Comparison of ENCODE assay signal across 8 cellular contexts in genomic region chr22:17772249-17772962, GRCh38. TPM values are rescaled to one million over a fixed set of nuclear protein-coding genes. Genes with fewer than 3 reads are reported as not detected.
DNase-seq lines count a peak whose midpoint lies in the region; ATAC-seq, FAIRE-seq and TF ChIP-seq lines count a peak whose summit lies in the region.

No MANE protein-coding gene starts in this region.

- H3K36me3 Mint-ChIP-seq in Caco-2 (ENCODE audit: insufficient read depth, unreplicated experiment) (peaks cover 12% of the 10 kb centered on the region), IgD-negative memory B cell (no peaks in the 10 kb centered on the region)
- H3K36me3 Mint-ChIP-seq in naive thymus-derived CD8-positive, alpha-beta T cell: peaks cover 0 to 2% (median 0%) of the 10 kb centered on the region in 3 donors

- ATAC-seq in GM12878 (peak; percentile 3), GM18867 (IDR thresholded peaks at IDR 0.05; ENCODE audit: unreplicated experiment) (no peak)
- no peak for ATAC-seq in naive thymus-derived CD8-positive, alpha-beta T cell

- FAIRE-seq in GM12878 (lab: Jason Lieb, UNC): peak; percentile 54

- BruUV-seq in Caco-2 (replicated peaks; lab: Mats Ljungman, UMichigan): TSS peak; percentile 29
- TSS peak; percentile 55 for BruUV-seq in GM12878 (replicated peaks; lab: Mats Ljungman, UMichigan)

- DNase-seq in Caco-2: no peak
- no peak for DNase-seq in GM12878 (ENCODE audit: low read depth, low spot score)
- DNase-seq in naive thymus-derived CD8-positive, alpha-beta T cell: no peak
- no peak for DNase-seq in amniotic stem cell (lab: John Stamatoyannopoulos, UW)
- no peak for DNase-seq in HuH-7.5 (ENCODE audit: low spot score)
- DNase-seq in HCEC 1CT: no peak

- 58% methylated on average over 20 of the region's 21 CpGs for WGBS in GM12878 (ENCODE audit: insufficient coverage, insufficient replicate concordance, low lambda C conversion rate, missing lambda C conversion rate)

- no peaks in the 10 kb centered on the region; the same call in 1 of the 2 replicates for H3K36me3 ChIP-seq in Caco-2 (ENCODE audit: control insufficient read depth, insufficient read depth, low read length)
- peaks cover 0 to 6% of the 10 kb centered on the region in 2 experiments; a peak in 2 of 4 replicates for H3K36me3 ChIP-seq in GM12878 (ENCODE audit: control insufficient read depth in 2 of 2, insufficient read depth in 2 of 2, low read length in 1 of 2)

- no peak for TF ChIP-seq EP300 in GM12878 (IDR thresholded peaks at IDR 0.05; ENCODE audit: borderline replicate concordance in 1 of 2, control insufficient read depth in 1 of 2, low read depth in 2 of 2, low read length in 2 of 2)

- H3K9ac ChIP-seq in GM12878 (ENCODE audit: control insufficient read depth, insufficient read depth, low read length): peak overlapping the region; percentile 84

- H3K9me3 ChIP-seq in Caco-2 (no peaks in the 10 kb centered on the region), GM12878 (replicated peaks; ENCODE audit: control insufficient read depth, insufficient read depth, low read length) (no peaks in the 10 kb centered on the region)

- POLR2A ChIA-PET in Caco-2 (lab: Charles Lee): interaction anchor here (0.5 kb wide), 1 partner anchor 9 kb away, joined by 4 read pairs; no protein-coding TSS in a partner anchor
- POLR2A ChIA-PET in GM12878 (lab: Charles Lee): interaction anchor here (1.7 to 3.6 kb wide), 2 partner anchors 9 to 27 kb away, joined by 6 to 32 read pairs; no protein-coding TSS in a partner anchor
- POLR2A ChIA-PET in naive thymus-derived CD8-positive, alpha-beta T cell (lab: Charles Lee): interaction anchor here (0.7 to 1.5 kb wide), 2 partner anchors 9 to 15 kb away, joined by 4 to 6 read pairs; no protein-coding TSS in a partner anchor

- H3K4me3 ChIP-seq in Caco-2 (ENCODE audit: low read depth, low read length) (no peak overlapping the region), GM12878 (peak overlapping the region; percentile 83)

- CTCF ChIA-PET in Caco-2 (lab: Charles Lee): no interaction called here
- CTCF ChIA-PET in GM12878 (lab: Yijun Ruan, JAX): interaction anchor here (0.6 to 5.1 kb wide), 12 partner anchors 8 to 333 kb away, joined by 3 to 47 read pairs (median 4); no protein-coding TSS in a partner anchor

- H3K4me3 Mint-ChIP-seq in Caco-2 (ENCODE audit: unreplicated experiment): peak overlapping the region; percentile 75
- peak overlapping the region; percentile 87 to 97 (median 92) for H3K4me3 Mint-ChIP-seq in IgD-negative memory B cell
- peak overlapping the region; percentile 83 to 100 (median 89) for H3K4me3 Mint-ChIP-seq in naive thymus-derived CD8-positive, alpha-beta T cell

- peak overlapping the region; percentile 70 for H3K4me2 ChIP-seq in GM12878 (ENCODE audit: control insufficient read depth, insufficient read depth)

- SMC1A ChIA-PET in GM12878 (lab: Charles Lee; ENCODE audit: uncharacterized antibody, unreplicated experiment): interaction anchor here (1.1 to 2.6 kb wide), 8 partner anchors 13 to 304 kb away, joined by 3 to 10 read pairs (median 8); no protein-coding TSS in a partner anchor

- intact Hi-C loops in Caco-2 (cut with micrococcal nuclease; ENCODE audit: unreplicated experiment) (no loop called here), GM12878 (cut with micrococcal nuclease; ENCODE audit: unreplicated experiment) (loop anchor here (10.0 kb wide), 1 partner anchor 222 kb away; no protein-coding TSS in a partner anchor)

- H3K27ac ChIP-seq in GM12878 (ENCODE audit: control insufficient read depth, insufficient read depth): peak overlapping the region; percentile 69

- peaks cover 61% of the 10 kb centered on the region for H3K79me2 ChIP-seq in GM12878 (ENCODE audit: control insufficient read depth, insufficient read depth, low read length)

- H2AFZ ChIP-seq in GM12878 (ENCODE audit: control insufficient read depth, low read depth, low read length): no peak overlapping the region

- TF ChIP-seq RAD21 in GM12878 (IDR thresholded peaks at IDR 0.05; ENCODE audit: insufficient read depth, low read depth, low read length): no peak

- no peaks in the 10 kb centered on the region for H3K27me3 ChIP-seq in Caco-2 (replicated peaks; ENCODE audit: control insufficient read depth, insufficient read depth, low read length)
- H3K27me3 ChIP-seq in GM12878 (replicated peaks in 1 of 2; ENCODE audit: control insufficient read depth in 2 of 2, insufficient read depth in 2 of 2, low read length in 1 of 2): no peaks in the 10 kb centered on the region

- no peak overlapping the region for H3K27ac Mint-ChIP-seq in Caco-2 (ENCODE audit: unreplicated experiment)
- H3K27ac Mint-ChIP-seq in IgD-negative memory B cell: peak overlapping the region; percentile 71 to 98 (median 90)
- H3K27ac Mint-ChIP-seq in naive thymus-derived CD8-positive, alpha-beta T cell: peak overlapping the region; percentile 79 to 95 (median 89)

- peak; percentile 3; the same call in 1 of the 2 replicates for TF ChIP-seq POLR2A in GM12878 (IDR thresholded peaks at IDR 0.05; ENCODE audit: low read depth, low read length)

- H3K4me1 ChIP-seq in Caco-2 (peaks cover 9% of the 10 kb centered on the region; the same call in 1 of the 2 replicates), GM12878 (ENCODE audit: control insufficient read depth, insufficient read depth, low read length) (peaks cover 51% of the 10 kb centered on the region)

- TF ChIP-seq CTCF in Caco-2 (IDR thresholded peaks at IDR 0.05; ENCODE audit: insufficient read depth in 1 of 2, low read depth in 1 of 2, low read length in 1 of 2, severe bottlenecking in 1 of 2, unreplicated experiment in 1 of 2) (no peak), GM12878 (IDR thresholded peaks at IDR 0.05 in 2 of 3, conservative IDR thresholded peaks at IDR 0.05 in 1 of 3; ENCODE audit: control insufficient read depth in 2 of 3, extremely low read depth in 1 of 3, insufficient read depth in 1 of 3, low read depth in 3 of 3, low read length in 3 of 3) (peak in 1 of 3 experiments; percentile 23; a peak in 1 of 6 replicates)

- in situ Hi-C loops in GM12878 (cut with MboI): no loop called here

- RAD21 ChIA-PET in GM12878 (lab: Charles Lee; ENCODE audit: unreplicated experiment): interaction anchor here (0.6 to 6.1 kb wide), 14 partner anchors 8 to 304 kb away, joined by 3 to 29 read pairs (median 4); no protein-coding TSS in a partner anchor

- no peaks in the 10 kb centered on the region for H3K9me3 Mint-ChIP-seq in Caco-2 (ENCODE audit: unreplicated experiment)
- no peaks in the 10 kb centered on the region for H3K9me3 Mint-ChIP-seq in IgD-negative memory B cell
- H3K9me3 Mint-ChIP-seq in naive thymus-derived CD8-positive, alpha-beta T cell: no peaks in the 10 kb centered on the region

- peaks cover 12% of the 10 kb centered on the region; the same call in 1 of the 2 replicates for H4K20me1 ChIP-seq in GM12878 (ENCODE audit: control insufficient read depth, insufficient read depth)

- H3K27me3 Mint-ChIP-seq in Caco-2 (ENCODE audit: insufficient read depth, unreplicated experiment) (no peaks in the 10 kb centered on the region), IgD-negative memory B cell (peaks cover 2% of the 10 kb centered on the region)
- no peaks in the 10 kb centered on the region for H3K27me3 Mint-ChIP-seq in naive thymus-derived CD8-positive, alpha-beta T cell

- H3K4me1 Mint-ChIP-seq in Caco-2 (ENCODE audit: low read depth, unreplicated experiment) (peaks cover 6% of the 10 kb centered on the region), IgD-negative memory B cell (peaks cover 35 to 48% (median 38%) of the 10 kb centered on the region in 3 donors)
- peaks cover 40 to 84% (median 79%) of the 10 kb centered on the region in 4 donors for H3K4me1 Mint-ChIP-seq in naive thymus-derived CD8-positive, alpha-beta T cell

TF ChIP-seq in GM12878, 131 proteins besides CTCF, POLR2A, EP300 and RAD21:
- no peak for TF ChIP-seq NFIC (IDR thresholded peaks at IDR 0.05; ENCODE audit: low read depth, low read length)
- TF ChIP-seq HDGF (IDR thresholded peaks at IDR 0.05): 0 out of 2 replicates have a peak, but pooled peaks have one; percentile 26
TF ChIP-seq in GM12878: peak in this region for 1.

RNA-seq across cellular contexts. Expression of gene BID, which starts 1.9 kb away (rescaled TPM):
- total RNA-seq in Caco-2 (2022): 28.2 and 28.7 TPM in 2 replicates
- 40.9 TPM for polyA plus RNA-seq in IgD-negative memory B cell
- total RNA-seq in GM12878 (2013; cell fraction: nucleolus; rRNA removed): 36.6 and 37.1 TPM in 2 replicates
- 166 and 179 TPM in 2 replicates for total RNA-seq in GM12878 (2014; rRNA removed)
- total RNA-seq in GM12878 (2014; rRNA removed; fragmentation: Illumina TruSeq; extraction: Trizol): 56.4 and 65.9 TPM in 2 replicates
- total RNA-seq in GM12878 (2021): 126 and 131 TPM in 2 replicates
- polyA plus RNA-seq in GM12878 (2011; ENCODE audit: low read depth): 51.7 TPM
- 79.3 and 145 TPM in 2 replicates for polyA plus RNA-seq in GM12878 (2011; rRNA removed)
- polyA plus RNA-seq in GM12878 (2011; cell fraction: cytosol; rRNA removed): 332 and 398 TPM in 2 replicates
- 195 and 197 TPM in 2 replicates for polyA plus RNA-seq in GM12878 (2011; cell fraction: nucleus; rRNA removed)
- polyA plus RNA-seq in GM12878 (2012): 71.3 and 110 TPM in 2 replicates
- 30.8 and 38.9 TPM in 2 replicates for polyA plus RNA-seq in GM12878 (2014; fragmentation: Illumina TruSeq; extraction: Trizol)
- 10 to 100 TPM in 1 of 2 experiments, 1 to 10 TPM in 1; 7.9 to 16.9 TPM for polyA plus RNA-seq in GM12878 (2014; fragmentation: Nextera tagmentation; extraction: Ambion mirVana)
- polyA plus RNA-seq in GM12878 (2014; rRNA removed): 241 and 247 TPM in 2 replicates
- 100 to 1,000 TPM; 186 to 203 TPM for polyA plus RNA-seq in GM12878 (2016; fragmentation: Nextera tagmentation; extraction: Ambion mirVana)
- polyA minus RNA-seq in GM12878 (2011; rRNA and poly(A)+ RNA removed): 35.4 and 90.0 TPM in 2 replicates
- polyA minus RNA-seq in GM12878 (2011; cell fraction: cytosol; rRNA and poly(A)+ RNA removed): 31.7 and 32.0 TPM in 2 replicates
- 8.3 and 16.3 TPM in 2 replicates for polyA minus RNA-seq in GM12878 (2011; cell fraction: nucleus; rRNA and poly(A)+ RNA removed)
- 10 to 100 TPM; 22.3 to 23.0 TPM for total RNA-seq in naive thymus-derived CD8-positive, alpha-beta T cell
- polyA plus RNA-seq in naive thymus-derived CD8-positive, alpha-beta T cell: 10 to 100 TPM; 67.0 to 84.1 (median 67.7) TPM
